ENCODE assay signal across 9 cellular contexts in the genomic region with DNA sequence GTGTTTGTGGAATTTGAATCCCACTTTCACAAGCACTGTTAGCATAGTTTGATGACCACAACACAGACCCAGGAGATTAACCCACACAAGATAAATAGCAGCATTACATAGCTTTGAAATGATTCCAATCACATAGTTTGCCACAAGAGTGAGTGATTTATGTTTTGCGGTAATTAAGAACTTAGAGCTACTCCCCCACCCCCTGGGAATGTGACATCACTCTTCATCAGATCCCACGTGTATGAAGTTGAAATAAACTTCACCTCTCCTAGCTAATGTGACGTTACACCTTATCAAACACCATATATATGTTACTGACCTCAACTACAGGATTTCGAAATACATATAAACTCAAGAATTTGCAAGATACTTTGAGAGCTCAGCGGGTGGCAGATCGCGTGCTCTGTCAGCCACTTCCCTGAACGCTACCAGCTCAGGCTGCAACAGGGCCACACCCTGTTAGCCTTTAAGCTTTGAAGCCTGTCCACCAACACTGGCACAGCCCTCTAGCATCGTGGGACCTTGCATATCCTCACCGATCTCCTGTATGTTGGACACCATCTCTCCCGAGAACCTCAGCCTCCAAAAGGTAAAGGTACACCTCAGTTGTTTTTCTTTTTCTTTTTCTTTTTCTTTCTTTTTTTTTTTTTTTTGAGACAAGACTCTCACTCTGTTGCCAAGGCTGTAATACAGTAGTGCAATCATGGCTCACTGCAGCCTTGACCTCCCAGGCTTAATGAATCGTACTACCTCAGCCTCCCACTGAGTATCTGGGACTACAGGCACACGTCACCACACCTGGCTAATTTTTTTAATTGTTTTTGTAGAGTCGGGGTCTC. TPM values are rescaled to one million over a fixed set of nuclear protein-coding genes. Genes with fewer than 3 reads are reported as not detected.
DNase-seq lines count a peak whose midpoint lies in the region; ATAC-seq, FAIRE-seq and TF ChIP-seq lines count a peak whose summit lies in the region.
"Had no signal": no experiment of that assay in that cellular context is flagged by ENCODE, and none has a peak within 500 bp of the region (broad histone marks: within the 10 kb centered on the region; RNA-seq: fewer than 3 reads in every experiment).

No MANE protein-coding gene starts in this region.

- ATAC-seq in GM19455 (IDR thresholded peaks at IDR 0.05; ENCODE audit: unreplicated experiment) (no peak), GM21526 (IDR thresholded peaks at IDR 0.05; ENCODE audit: low FRiP score, unreplicated experiment) (no peak)

- H3K4me3 ChIP-seq in bronchial epithelial cell (ENCODE audit: low read depth, low read length) = no peak overlapping the region

- H3K4me1 Mint-ChIP-seq in nephron = peaks cover 22% of the 10 kb centered on the region

- FAIRE-seq in bronchial epithelial cell (lab: Jason Lieb, UNC) = no peak
- FAIRE-seq: A204.1 had no signal

- no peaks in the 10 kb centered on the region for H3K36me3 Mint-ChIP-seq in nephron (ENCODE audit: low read depth)

- H3K27me3 ChIP-seq in bronchial epithelial cell (ENCODE audit: control insufficient read depth, insufficient read depth, low read length) = no peaks in the 10 kb centered on the region

- peak; percentile 31 for DNase-seq in DMS53 (lab: John Stamatoyannopoulos, UW)
- no peak for DNase-seq in DMS53 treated with DMSO at 0.1 percent for 48 hours (lab: John Stamatoyannopoulos, UW; ENCODE audit: unreplicated experiment)
- DNase-seq in NCI-H510A (lab: John Stamatoyannopoulos, UW) = peak; percentile 5
- DNase-seq in bronchial epithelial cell (ENCODE audit: low read depth) = peak; percentile 87
- no peak for DNase-seq in NCI-H446 treated with DMSO at 0.1 percent for 48 hours (lab: John Stamatoyannopoulos, UW)

- no peaks in the 10 kb centered on the region for H3K9me3 Mint-ChIP-seq in nephron

- H3K4me3 Mint-ChIP-seq in nephron = peak overlapping the region; percentile 71 to 78 (median 76)

- H3K36me3 ChIP-seq in bronchial epithelial cell (ENCODE audit: control insufficient read depth, insufficient read depth, low read length) = no peaks in the 10 kb centered on the region

- no peaks in the 10 kb centered on the region for H3K27me3 Mint-ChIP-seq in nephron (ENCODE audit: low read depth)

- peak overlapping the region in 2 of 3 experiments; percentile 21 to 76 for H3K27ac Mint-ChIP-seq in nephron

- no peak for TF ChIP-seq CTCF in bronchial epithelial cell (IDR thresholded peaks at IDR 0.05; ENCODE audit: insufficient read depth, low read length, severe bottlenecking)
- TF ChIP-seq CTCF in nephron (IDR thresholded peaks at IDR 0.05; ENCODE audit: unreplicated experiment in 3 of 3) = no peak

RNA-seq across cellular contexts. Expression of gene AGTPBP1, which starts 1.8 kb away (rescaled TPM):
- 23.9 and 24.2 TPM in 2 replicates for total RNA-seq in bronchial epithelial cell

Comparison
In these comparisons a context has a peak if more than half of its experiments do, and no peak if none do; other contexts are left out.
1. DNase-seq: peak in DMS53 (single experiment), NCI-H510A (single experiment) and bronchial epithelial cell (single experiment); none in DMS53 treated with DMSO at 0.1 percent for 48 hours (single experiment) and NCI-H446 treated with DMSO at 0.1 percent for 48 hours (single experiment).